Comparison of ENCODE assay signal across 1 cellular context in genomic region chr11:67486481-67487195, GRCh38.
TF ChIP-seq lines count a peak whose summit lies in the region.

No MANE protein-coding gene starts in this region.

TF ChIP-seq in H1, 55 proteins besides CTCF, POLR2A, EP300 and RAD21:
- TF ChIP-seq JUND (IDR thresholded peaks at IDR 0.05; ENCODE audit: low read length) (no peak), CHD1 (IDR thresholded peaks at IDR 0.05; ENCODE audit: low read depth, low read length) (no peak), SIN3A (conservative IDR thresholded peaks at IDR 0.05 in 1 of 2, IDR thresholded peaks at IDR 0.05 in 1 of 2; ENCODE audit: low read depth in 1 of 2, low read length in 2 of 2) (no peak), POU5F1 (IDR thresholded peaks at IDR 0.05; ENCODE audit: low read depth, low read length) (no peak), CBX8 (IDR thresholded peaks at IDR 0.05; ENCODE audit: borderline replicate concordance, low read depth, low read length) (no peak), TBP (IDR thresholded peaks at IDR 0.05; ENCODE audit: low read depth, low read length) (no peak), POLR2AphosphoS5 (IDR thresholded peaks at IDR 0.05; ENCODE audit: low read depth, low read length) (no peak)
